Comparison of ENCODE assay signal across 1 cellular context in the genomic region with DNA sequence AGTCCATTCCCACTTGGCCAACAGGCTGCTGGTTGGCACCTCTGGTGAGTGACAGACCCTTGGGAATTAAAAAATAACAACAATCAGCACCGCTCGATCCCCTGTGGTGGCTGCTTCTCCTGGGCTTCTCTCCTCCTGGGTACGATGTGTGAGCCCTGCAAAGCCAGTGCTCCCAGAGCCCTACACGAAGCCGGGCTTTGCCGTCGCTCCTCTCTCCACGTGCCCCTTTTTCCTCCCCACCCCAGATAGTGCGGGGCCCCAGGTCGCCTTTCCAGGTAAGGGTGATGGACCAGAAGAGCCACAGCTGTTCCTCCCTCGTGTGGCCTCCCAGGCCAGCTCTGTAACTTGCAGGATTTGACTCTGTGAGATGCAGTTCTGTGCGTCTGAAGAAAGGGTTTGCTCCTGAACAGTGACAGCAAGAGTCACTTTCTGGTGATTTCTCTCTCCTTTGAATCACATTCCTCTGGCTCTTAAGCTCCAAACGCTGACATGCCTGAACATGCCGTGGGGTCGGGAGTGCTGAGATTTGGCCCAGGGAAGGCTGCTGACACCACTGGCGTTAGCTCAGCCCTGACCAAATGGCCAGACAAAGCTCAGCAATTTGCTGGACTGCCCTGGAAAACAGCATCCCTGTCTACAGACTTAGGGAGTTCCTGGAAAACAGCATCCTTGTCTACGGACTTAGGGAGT.
TF ChIP-seq lines count a peak whose summit lies in the region.

No MANE protein-coding gene starts in this region.

TF ChIP-seq in H1, 55 proteins besides CTCF, POLR2A, EP300 and RAD21:
- TF ChIP-seq SIRT6 (IDR thresholded peaks at IDR 0.05; ENCODE audit: low read length) (no peak), POU5F1 (IDR thresholded peaks at IDR 0.05; ENCODE audit: low read depth, low read length) (no peak), CHD2 (IDR thresholded peaks at IDR 0.05; ENCODE audit: low read length) (no peak), TAF1 (IDR thresholded peaks at IDR 0.05; ENCODE audit: low read depth, low read length) (no peak), ZNF274 (IDR thresholded peaks at IDR 0.05; ENCODE audit: borderline replicate concordance, extremely low read depth, low read length) (no peak), ASH2L (IDR thresholded peaks at IDR 0.05; ENCODE audit: low read length) (no peak), JUND (IDR thresholded peaks at IDR 0.05; ENCODE audit: low read length) (no peak), KDM5A (IDR thresholded peaks at IDR 0.05; ENCODE audit: low read length) (no peak)
- TF ChIP-seq, protein P1, sequence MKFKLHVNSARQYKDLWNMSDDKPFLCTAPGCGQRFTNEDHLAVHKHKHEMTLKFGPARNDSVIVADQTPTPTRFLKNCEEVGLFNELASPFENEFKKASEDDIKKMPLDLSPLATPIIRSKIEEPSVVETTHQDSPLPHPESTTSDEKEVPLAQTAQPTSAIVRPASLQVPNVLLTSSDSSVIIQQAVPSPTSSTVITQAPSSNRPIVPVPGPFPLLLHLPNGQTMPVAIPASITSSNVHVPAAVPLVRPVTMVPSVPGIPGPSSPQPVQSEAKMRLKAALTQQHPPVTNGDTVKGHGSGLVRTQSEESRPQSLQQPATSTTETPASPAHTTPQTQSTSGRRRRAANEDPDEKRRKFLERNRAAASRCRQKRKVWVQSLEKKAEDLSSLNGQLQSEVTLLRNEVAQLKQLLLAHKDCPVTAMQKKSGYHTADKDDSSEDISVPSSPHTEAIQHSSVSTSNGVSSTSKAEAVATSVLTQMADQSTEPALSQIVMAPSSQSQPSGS (IDR thresholded peaks at IDR 0.05; ENCODE audit: low read length), result no peak
TF ChIP-seq in H1: peak in this region for 0.
